8 cellular contexts compared by ENCODE assay signal in genomic region chr1:155093938-155094621, GRCh38. TPM values are rescaled to one million over a fixed set of nuclear protein-coding genes. Genes with fewer than 3 reads are reported as not detected.
DNase-seq lines count a peak whose midpoint lies in the region; ATAC-seq and TF ChIP-seq lines count a peak whose summit lies in the region.

No MANE protein-coding gene starts in this region.

- peaks cover 3% of the 10 kb centered on the region for H3K27me3 Mint-ChIP-seq in CD8-positive, alpha-beta T cell (ENCODE audit: low read depth)
- H3K27me3 Mint-ChIP-seq in neural progenitor cell (ENCODE audit: insufficient read depth, low read depth), result peaks cover 8% of the 10 kb centered on the region

- peaks cover 8% of the 10 kb centered on the region for H3F3A ChIP-seq in neural progenitor cell (ENCODE audit: low read depth)

- H3K27me3 ChIP-seq in CD8-positive, alpha-beta T cell (ENCODE audit: insufficient read depth, low read length), result no peaks in the 10 kb centered on the region
- H3K27me3 ChIP-seq in KMS-11 (ENCODE audit: insufficient read depth, low read depth), result peaks cover 3% of the 10 kb centered on the region; the same call in 1 of the 2 replicates
- H3K27me3 ChIP-seq in neural progenitor cell, result peaks cover 23% of the 10 kb centered on the region

- H4K20me1 ChIP-seq in KMS-11 (ENCODE audit: insufficient read depth) (no peaks in the 10 kb centered on the region), neural progenitor cell (ENCODE audit: low read depth) (no peaks in the 10 kb centered on the region)

- H3K79me2 ChIP-seq in KMS-11 (ENCODE audit: insufficient read depth, low read depth), result no peaks in the 10 kb centered on the region
- no peaks in the 10 kb centered on the region for H3K79me2 ChIP-seq in neural progenitor cell (ENCODE audit: low read depth)

- POLR2A ChIA-PET in CD8-positive, alpha-beta T cell (lab: Charles Lee), result interaction anchor here (1.3 kb wide), 1 partner anchor 75 kb away, joined by 3 read pairs; no protein-coding TSS in a partner anchor

- ATAC-seq in CD8-positive, alpha-beta T cell, result peak; percentile 48
- ATAC-seq in GM18868 (IDR thresholded peaks at IDR 0.05; ENCODE audit: unreplicated experiment), result no peak

- no peak overlapping the region for H3K27ac ChIP-seq in CD8-positive, alpha-beta T cell (ENCODE audit: low read depth, low read length)
- H3K27ac ChIP-seq in KMS-11, result no peak overlapping the region; the same call in 1 of the 2 replicates
- H3K27ac ChIP-seq in neural progenitor cell, result no peak overlapping the region

- intact Hi-C loops in CD8-positive, alpha-beta T cell (cut with DNase I, micrococcal nuclease), result loop anchor here in 1 of 2 experiments (2.0 to 5.0 kb wide), 3 partner anchors 33 to 498 kb away; partner anchors contain the start of gene EFNA1

- peak; percentile 32 for TF ChIP-seq CTCF in CD8-positive, alpha-beta T cell (IDR thresholded peaks at IDR 0.05)
- TF ChIP-seq CTCF in KMS-11 (conservative IDR thresholded peaks at IDR 0.05; ENCODE audit: low read depth, low read length), result peak; percentile 71
- peak; percentile 63 for TF ChIP-seq CTCF in epithelial cell of proximal tubule (conservative IDR thresholded peaks at IDR 0.05; ENCODE audit: low read depth, low read length)
- peak; percentile 51 for TF ChIP-seq CTCF in neural progenitor cell (IDR thresholded peaks at IDR 0.05)

- no peaks in the 10 kb centered on the region for H3K9me3 ChIP-seq in CD8-positive, alpha-beta T cell (ENCODE audit: low read length)
- H3K9me3 ChIP-seq in neural progenitor cell (ENCODE audit: low read depth), result no peaks in the 10 kb centered on the region

- CTCF ChIA-PET in CD8-positive, alpha-beta T cell (lab: Charles Lee), result interaction anchor here (0.5 to 6.8 kb wide), 5 partner anchors 9 to 78 kb away, joined by 3 to 270 read pairs (median 12); partner anchors contain the start of genes EFNA3, KRTCAP2 and TRIM46

- no peak overlapping the region for H3K27ac Mint-ChIP-seq in CD8-positive, alpha-beta T cell
- H3K27ac Mint-ChIP-seq in neural progenitor cell, result no peak overlapping the region

- H3K36me3 ChIP-seq in CD8-positive, alpha-beta T cell (ENCODE audit: insufficient read depth, low read length), result no peaks in the 10 kb centered on the region
- H3K36me3 ChIP-seq in KMS-11 (ENCODE audit: insufficient read depth) (no peaks in the 10 kb centered on the region), neural progenitor cell (no peaks in the 10 kb centered on the region)

- no peak overlapping the region for H3K4me3 Mint-ChIP-seq in CD8-positive, alpha-beta T cell
- peak overlapping the region; percentile 53 for H3K4me3 Mint-ChIP-seq in neural progenitor cell

- H3K4me3 ChIP-seq in CD8-positive, alpha-beta T cell (ENCODE audit: low read depth, low read length), result no peak overlapping the region
- H3K4me3 ChIP-seq in KMS-11 (IDR thresholded peaks at IDR 0.05; ENCODE audit: insufficient read depth, low read depth, low read length) (no peak overlapping the region), epithelial cell of proximal tubule (ENCODE audit: low read depth, low read length) (no peak overlapping the region), neural progenitor cell (no peak overlapping the region)

- H3K4me2 ChIP-seq in KMS-11, result peak overlapping the region; percentile 7; the same call in 1 of the 2 replicates
- H3K4me2 ChIP-seq in neural progenitor cell, result no peak overlapping the region

- H2AFZ ChIP-seq in KMS-11 (ENCODE audit: low read depth), result peak overlapping the region; percentile 20
- H2AFZ ChIP-seq in neural progenitor cell (replicated peaks), result peak overlapping the region; percentile 75

- peaks cover 7% of the 10 kb centered on the region for H3K4me1 ChIP-seq in CD8-positive, alpha-beta T cell (ENCODE audit: insufficient read depth, low read length)
- H3K4me1 ChIP-seq in KMS-11 (ENCODE audit: low read depth, poor library complexity, severe bottlenecking), result peaks cover 25% of the 10 kb centered on the region
- H3K4me1 ChIP-seq in neural progenitor cell, result peaks cover 10% of the 10 kb centered on the region

- H3K4me1 Mint-ChIP-seq in CD8-positive, alpha-beta T cell (ENCODE audit: low read depth), result peaks cover 7% of the 10 kb centered on the region
- peaks cover 31% of the 10 kb centered on the region for H3K4me1 Mint-ChIP-seq in neural progenitor cell

- no peak for DNase-seq in CD8-positive, alpha-beta T cell
- DNase-seq in RKO (ENCODE audit: low spot score) (peak; percentile 64), epithelial cell of proximal tubule (ENCODE audit: low read depth) (no peak), neural progenitor cell (ENCODE audit: low spot score) (peak; percentile 69), islet precursor cell (no peak)
- no peak for DNase-seq in activated naive CD4-positive, alpha-beta T cell treated with Interleukin-2 at 50 U/mL for 16 hours

- no peaks in the 10 kb centered on the region for H3K9me3 Mint-ChIP-seq in CD8-positive, alpha-beta T cell
- H3K9me3 Mint-ChIP-seq in neural progenitor cell, result no peaks in the 10 kb centered on the region

- no peaks in the 10 kb centered on the region for H3K36me3 Mint-ChIP-seq in CD8-positive, alpha-beta T cell
- H3K36me3 Mint-ChIP-seq in neural progenitor cell, result no peaks in the 10 kb centered on the region

- H3K9ac ChIP-seq in KMS-11 (no peak overlapping the region), neural progenitor cell (no peak overlapping the region)

RNA-seq across cellular contexts. Expression of gene EFNA3, which starts 15.4 kb away (rescaled TPM):
- under 1 TPM; 0.46 to 0.69 TPM for total RNA-seq in CD8-positive, alpha-beta T cell
- total RNA-seq in epithelial cell of proximal tubule (1.7 and 2.8 TPM in 2 replicates), neural progenitor cell (ENCODE audit: low replicate concordance) (4.0 and 9.6 TPM in 2 replicates)

RNA-seq across cellular contexts. Expression of gene EFNA4, which starts 30.5 kb away (rescaled TPM):
- 1 to 10 TPM; 1.4 to 1.8 TPM for total RNA-seq in CD8-positive, alpha-beta T cell
- total RNA-seq in epithelial cell of proximal tubule (10.8 and 24.9 TPM in 2 replicates), neural progenitor cell (ENCODE audit: low replicate concordance) (10.7 and 18.4 TPM in 2 replicates)

RNA-seq across cellular contexts. Expression of gene EFNA1, which starts 33.6 kb away (rescaled TPM):
- 10 to 100 TPM in 1 of 2 experiments, 1 to 10 TPM in 1; 7.3 to 10.4 TPM for total RNA-seq in CD8-positive, alpha-beta T cell
- total RNA-seq in epithelial cell of proximal tubule (26.3 and 45.3 TPM in 2 replicates), neural progenitor cell (ENCODE audit: low replicate concordance) (0.34 and 0.65 TPM in 2 replicates)

RNA-seq across cellular contexts. Expression of gene SLC50A1, which starts 41.6 kb away (rescaled TPM):
- total RNA-seq in CD8-positive, alpha-beta T cell, result 10 to 100 TPM; 12.9 to 14.2 TPM
- total RNA-seq in epithelial cell of proximal tubule (32.7 and 37.7 TPM in 2 replicates), neural progenitor cell (ENCODE audit: low replicate concordance) (14.4 and 29.0 TPM in 2 replicates)

RNA-seq across cellular contexts. Expression of gene ADAM15, which starts 43.0 kb away (rescaled TPM):
- 10 to 100 TPM; 10.8 to 11.8 TPM for total RNA-seq in CD8-positive, alpha-beta T cell
- total RNA-seq in epithelial cell of proximal tubule (164 and 266 TPM in 2 replicates), neural progenitor cell (ENCODE audit: low replicate concordance) (15.7 and 44.9 TPM in 2 replicates)

Comparison
In these comparisons a context has a peak if more than half of its experiments do, and no peak if none do; other contexts are left out.
1. DNase-seq: peak in RKO (single experiment) and neural progenitor cell (single experiment); none in CD8-positive, alpha-beta T cell (0 of 7), epithelial cell of proximal tubule (single experiment), islet precursor cell (single experiment) and activated naive CD4-positive, alpha-beta T cell treated with Interleukin-2 at 50 U/mL for 16 hours (single experiment).
2. Peak in every context shown above with its lines, with median percentiles within 50 percentile points of each other: CTCF ChIP-seq.